19 cellular contexts compared by ENCODE assay signal in genomic region chr1:101301446-101301845, GRCh38.
"Had no signal": no experiment of that assay in that cellular context is flagged by ENCODE, and none has a peak within 500 bp of the region (broad histone marks: within the 10 kb centered on the region; RNA-seq: fewer than 3 reads in every experiment).

No MANE protein-coding gene starts in this region.

- H3K36me3 ChIP-seq: esophagus squamous epithelium, neutrophil, ovary, tibial artery, upper lobe of left lung, uterus had no signal

- H3K4me3 Mint-ChIP-seq: effector memory CD8-positive, alpha-beta T cell; naive thymus-derived CD4-positive, alpha-beta T cell; stimulated activated effector memory CD8-positive, alpha-beta T cell treated with anti-CD3 and anti-CD28 coated beads, Interleukin-12 subunit alpha, Interleukin-12 subunit beta, amount 100 ng/mL, for 72 hours; stimulated activated naive CD8-positive, alpha-beta T cell treated with anti-CD3 and anti-CD28 coated beads, Interleukin-15, Interleukin-2, amounts not matched to agents 100 ng/mL and 50 ng/mL, for 24 hours had no signal

- H3K9me3 Mint-ChIP-seq: effector memory CD8-positive, alpha-beta T cell; naive thymus-derived CD4-positive, alpha-beta T cell; stimulated activated effector memory CD8-positive, alpha-beta T cell treated with anti-CD3 and anti-CD28 coated beads, Interleukin-12 subunit alpha, Interleukin-12 subunit beta, amount 100 ng/mL, for 72 hours; stimulated activated naive CD8-positive, alpha-beta T cell treated with anti-CD3 and anti-CD28 coated beads, Interleukin-15, Interleukin-2, amounts not matched to agents 100 ng/mL and 50 ng/mL, for 24 hours had no signal

- H3K4me1 ChIP-seq: esophagus squamous epithelium, foreskin keratinocyte, tibial artery, uterus had no signal

- H3K27ac Mint-ChIP-seq: effector memory CD8-positive, alpha-beta T cell; stimulated activated effector memory CD8-positive, alpha-beta T cell treated with anti-CD3 and anti-CD28 coated beads, Interleukin-12 subunit alpha, Interleukin-12 subunit beta, amount 100 ng/mL, for 72 hours; stimulated activated naive CD8-positive, alpha-beta T cell treated with anti-CD3 and anti-CD28 coated beads, Interleukin-15, Interleukin-2, amounts not matched to agents 100 ng/mL and 50 ng/mL, for 24 hours had no signal

- FAIRE-seq: small intestine had no signal

- ATAC-seq: effector memory CD8-positive, alpha-beta T cell; foreskin keratinocyte; left colon; naive thymus-derived CD4-positive, alpha-beta T cell; right cardiac atrium; stimulated activated effector memory CD8-positive, alpha-beta T cell treated with anti-CD3 and anti-CD28 coated beads, Interleukin-12 subunit alpha, Interleukin-12 subunit beta, amount 100 ng/mL, for 72 hours had no signal

- H3K27ac ChIP-seq: foreskin keratinocyte, neutrophil, ovary, tibial artery, uterus had no signal

- H3K9me3 ChIP-seq: esophagus squamous epithelium, neutrophil, ovary, tibial artery, upper lobe of left lung, uterus had no signal

- H3K27me3 ChIP-seq: esophagus squamous epithelium, neutrophil, ovary, upper lobe of left lung, uterus had no signal

- DNase-seq: cortex of kidney; effector memory CD8-positive, alpha-beta T cell; esophagus squamous epithelium; foreskin keratinocyte; left colon; mammary epithelial cell; naive thymus-derived CD4-positive, alpha-beta T cell; ovary; right cardiac atrium; small intestine; stimulated activated CD4-positive, alpha-beta T cell treated with anti-CD3 and anti-CD28 coated beads, Interleukin-12 subunit alpha, Interleukin-12 subunit beta, amount 100 ng/mL, for 4 hours; stimulated activated CD4-positive, alpha-beta T cell treated with anti-CD3 and anti-CD28 coated beads, Interleukin-2, amount 100 ng/mL, for 48 hours; stimulated activated CD8-positive, alpha-beta memory T cell treated with anti-CD3 and anti-CD28 coated beads, Interleukin-4, amount 100 ng/mL, for 48 hours; tibial artery; upper lobe of left lung; uterus had no signal

- H3K27me3 Mint-ChIP-seq: effector memory CD8-positive, alpha-beta T cell had no signal

- H3K36me3 Mint-ChIP-seq: stimulated activated effector memory CD8-positive, alpha-beta T cell treated with anti-CD3 and anti-CD28 coated beads, Interleukin-12 subunit alpha, Interleukin-12 subunit beta, amount 100 ng/mL, for 72 hours had no signal

- H3K4me3 ChIP-seq: esophagus squamous epithelium, ovary, tibial artery, upper lobe of left lung, uterus had no signal
